Comparison of ENCODE assay signal across 1 cellular context in genomic region chr7:143248781-143249354, GRCh38.
A peak's percentile ranks its signal among the peaks of the same experiment; 100 is the strongest.
TF ChIP-seq lines count a peak whose summit lies in the region.

No MANE protein-coding gene starts in this region.

TF ChIP-seq in HepG2, 621 proteins besides CTCF, POLR2A, EP300 and RAD21 (continued from another document and continues in another):
- TF ChIP-seq ZBTB3 (CRISPR knock-in tag; IDR thresholded peaks at IDR 0.05; ENCODE audit: borderline replicate concordance, low read depth) (no peak), MNT (IDR thresholded peaks at IDR 0.05) (no peak), KLF16 (CRISPR knock-in tag; IDR thresholded peaks at IDR 0.05) (0 out of 4 replicates have a peak, but pooled peaks of 1 of the 2 experiments have one; percentile 28), MAX (IDR thresholded peaks at IDR 0.05) (0 out of 2 replicates have a peak, but pooled peaks have one; percentile 36), ZNF550 (CRISPR knock-in tag; IDR thresholded peaks at IDR 0.05; ENCODE audit: borderline replicate concordance) (no peak), RBM22 (optimal IDR thresholded peaks at IDR 0.05; ENCODE audit: low read length) (no peak), ZNF44 (CRISPR knock-in tag; IDR thresholded peaks at IDR 0.05) (no peak), SALL1 (CRISPR knock-in tag; IDR thresholded peaks at IDR 0.05) (peak; percentile 65; the same call in 1 of the 2 replicates), ETV5 (CRISPR knock-in tag; IDR thresholded peaks at IDR 0.05; ENCODE audit: borderline replicate concordance) (no peak), NFRKB (IDR thresholded peaks at IDR 0.05) (no peak), SKI (IDR thresholded peaks at IDR 0.05; ENCODE audit: partially characterized antibody) (no peak), NRL (CRISPR knock-in tag; IDR thresholded peaks at IDR 0.05; ENCODE audit: borderline replicate concordance) (no peak), ZBTB44 (CRISPR knock-in tag; IDR thresholded peaks at IDR 0.05) (no peak), IRF2 (CRISPR knock-in tag; IDR thresholded peaks at IDR 0.05) (no peak), ZNF577 (CRISPR knock-in tag; IDR thresholded peaks at IDR 0.05; ENCODE audit: borderline replicate concordance, low read depth) (no peak), WIZ (CRISPR knock-in tag; IDR thresholded peaks at IDR 0.05) (no peak), ZNF629 (CRISPR knock-in tag; conservative IDR thresholded peaks at IDR 0.05) (no peak), ZNF142 (CRISPR knock-in tag; IDR thresholded peaks at IDR 0.05) (no peak), LRRFIP1 (CRISPR knock-in tag; conservative IDR thresholded peaks at IDR 0.05) (no peak), TARDBP (CRISPR knock-in tag; IDR thresholded peaks at IDR 0.05) (no peak; the same call in 1 of the 2 replicates), PPARG (CRISPR knock-in tag; conservative IDR thresholded peaks at IDR 0.05) (0 out of 2 replicates have a peak, but pooled peaks have one; percentile 23), SAFB2 (CRISPR knock-in tag; IDR thresholded peaks at IDR 0.05; ENCODE audit: borderline replicate concordance, low read depth) (no peak), E2F2 (CRISPR knock-in tag; IDR thresholded peaks at IDR 0.05; ENCODE audit: borderline replicate concordance) (no peak), MXD1 (CRISPR knock-in tag; IDR thresholded peaks at IDR 0.05) (no peak), NFKB2 (CRISPR knock-in tag; IDR thresholded peaks at IDR 0.05; ENCODE audit: borderline replicate concordance) (no peak), FOXP1 (IDR thresholded peaks at IDR 0.05) (no peak), FOXP1 (CRISPR knock-in tag; IDR thresholded peaks at IDR 0.05) (no peak), FOXA1 (IDR thresholded peaks at IDR 0.05) (no peak), FOXA1 (CRISPR knock-in tag; IDR thresholded peaks at IDR 0.05) (no peak), ZFP1 (CRISPR knock-in tag; IDR thresholded peaks at IDR 0.05) (no peak), ZC3H4 (CRISPR knock-in tag; IDR thresholded peaks at IDR 0.05; ENCODE audit: borderline replicate concordance) (no peak), ZNF781 (CRISPR knock-in tag; IDR thresholded peaks at IDR 0.05; ENCODE audit: borderline replicate concordance, not compliant biosample characterization) (no peak), ZNF431 (CRISPR knock-in tag; IDR thresholded peaks at IDR 0.05; ENCODE audit: borderline replicate concordance, low read depth) (no peak), AHDC1 (CRISPR knock-in tag; IDR thresholded peaks at IDR 0.05; ENCODE audit: borderline replicate concordance) (peak; percentile 36; the same call in 1 of the 2 replicates), GATAD1 (CRISPR knock-in tag; IDR thresholded peaks at IDR 0.05) (no peak), GMEB2 (CRISPR knock-in tag; IDR thresholded peaks at IDR 0.05; ENCODE audit: low read depth) (no peak), ZNF567 (CRISPR knock-in tag; IDR thresholded peaks at IDR 0.05; ENCODE audit: borderline replicate concordance) (no peak), ZNF674 (CRISPR knock-in tag; IDR thresholded peaks at IDR 0.05; ENCODE audit: low read depth) (no peak), EED (CRISPR knock-in tag; IDR thresholded peaks at IDR 0.05) (no peak), ZNF670 (CRISPR knock-in tag; IDR thresholded peaks at IDR 0.05; ENCODE audit: borderline replicate concordance) (no peak; the same call in 1 of the 2 replicates), ZZZ3 (CRISPR knock-in tag; IDR thresholded peaks at IDR 0.05; ENCODE audit: borderline replicate concordance) (no peak)
